Comparison of ENCODE assay signal across 8 cellular contexts in the genomic region with DNA sequence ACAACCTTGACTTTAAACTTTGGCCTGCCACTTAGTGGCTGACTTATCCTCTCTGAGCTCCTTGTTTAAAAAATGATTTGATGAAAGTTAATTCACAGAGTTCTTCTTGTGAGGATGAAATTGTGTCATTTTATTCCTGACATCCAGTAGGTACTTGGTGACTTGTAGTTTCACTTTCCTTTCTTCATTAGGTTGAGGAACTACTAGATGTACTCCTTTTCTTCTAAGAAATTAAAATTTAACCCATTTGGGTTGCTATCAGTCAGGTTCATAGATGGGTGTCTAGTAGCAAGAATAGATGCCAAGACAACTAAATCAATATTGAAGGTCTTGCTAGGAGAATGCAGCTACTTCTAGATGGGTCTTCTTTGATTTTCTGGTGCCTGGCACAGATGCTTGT. TPM values are rescaled to one million over a fixed set of nuclear protein-coding genes. Genes with fewer than 3 reads are reported as not detected.
A peak's percentile ranks its signal among the peaks of the same experiment; 100 is the strongest.
DNase-seq lines count a peak whose midpoint lies in the region; ATAC-seq and TF ChIP-seq lines count a peak whose summit lies in the region.

No MANE protein-coding gene starts in this region.

- H3K27ac Mint-ChIP-seq in activated CD8-positive, alpha-beta T cell treated with anti-CD3 and anti-CD28 coated beads, Interleukin-2, amount 10 ng/mL, durations not matched to agents 7 days and 5 days = peak overlapping the region; percentile 80
- no peak overlapping the region for H3K27ac Mint-ChIP-seq in GM23338

- H3K4me1 ChIP-seq in psoas muscle (peaks cover 88% of the 10 kb centered on the region), GM23338 (ENCODE audit: insufficient read depth) (peaks cover 15% of the 10 kb centered on the region)

- no peaks in the 10 kb centered on the region for H3K9me3 ChIP-seq in psoas muscle

- H3K9me2 ChIP-seq in GM23338 (ENCODE audit: insufficient read depth) = no peaks in the 10 kb centered on the region

- peaks cover 35% of the 10 kb centered on the region for H3K4me1 Mint-ChIP-seq in activated CD8-positive, alpha-beta T cell treated with anti-CD3 and anti-CD28 coated beads, Interleukin-2, amount 10 ng/mL, durations not matched to agents 7 days and 5 days (ENCODE audit: low read depth)
- H3K4me1 Mint-ChIP-seq in GM23338 = peaks cover 29% of the 10 kb centered on the region

- ATAC-seq in GM19025 (IDR thresholded peaks at IDR 0.05; ENCODE audit: low read depth, unreplicated experiment) (peak; percentile 10), HG02970 (IDR thresholded peaks at IDR 0.05; ENCODE audit: low FRiP score, unreplicated experiment) (peak; percentile 38), psoas muscle (no peak), GM23338 (no peak)
- no peak for ATAC-seq in activated CD8-positive, alpha-beta T cell treated with anti-CD3 and anti-CD28 coated beads, Interleukin-2, amount 10 ng/mL, durations not matched to agents 7 days and 5 days

- H3K9me3 Mint-ChIP-seq in activated CD8-positive, alpha-beta T cell treated with anti-CD3 and anti-CD28 coated beads, Interleukin-2, amount 10 ng/mL, durations not matched to agents 7 days and 5 days (ENCODE audit: insufficient read depth) = no peaks in the 10 kb centered on the region
- H3K9me3 Mint-ChIP-seq in GM23338 = no peaks in the 10 kb centered on the region

- H3K27me3 Mint-ChIP-seq in activated CD8-positive, alpha-beta T cell treated with anti-CD3 and anti-CD28 coated beads, Interleukin-2, amount 10 ng/mL, durations not matched to agents 7 days and 5 days (ENCODE audit: low read depth) = no peaks in the 10 kb centered on the region
- peaks cover 2% of the 10 kb centered on the region for H3K27me3 Mint-ChIP-seq in GM23338 (ENCODE audit: insufficient read depth, low read depth, poor library complexity)

- no peak overlapping the region for H3K4me2 ChIP-seq in GM23338

- H3K36me3 ChIP-seq in psoas muscle (ENCODE audit: insufficient read depth in 1 of 2, low read depth in 1 of 2) (peaks cover 0 to 9% of the 10 kb centered on the region in 2 donors), GM23338 (ENCODE audit: insufficient read depth) (no peaks in the 10 kb centered on the region)

- CTCF ChIA-PET in activated CD8-positive, alpha-beta T cell treated with anti-CD3 and anti-CD28 coated beads, Interleukin-2, amount 10 ng/mL, durations not matched to agents 7 days and 5 days (lab: Charles Lee) = interaction anchor here (1.0 to 1.2 kb wide), 3 partner anchors 49 to 236 kb away, joined by 3 to 7 read pairs (median 3); no protein-coding TSS in a partner anchor

- no peaks in the 10 kb centered on the region for H3F3A ChIP-seq in GM23338 (replicated peaks; ENCODE audit: low read depth)

- no peaks in the 10 kb centered on the region for H3K36me3 Mint-ChIP-seq in activated CD8-positive, alpha-beta T cell treated with anti-CD3 and anti-CD28 coated beads, Interleukin-2, amount 10 ng/mL, durations not matched to agents 7 days and 5 days (ENCODE audit: low read depth)
- H3K36me3 Mint-ChIP-seq in GM23338 (ENCODE audit: low read depth) = peaks cover 11% of the 10 kb centered on the region

- POLR2A ChIA-PET in activated CD8-positive, alpha-beta T cell treated with anti-CD3 and anti-CD28 coated beads, Interleukin-2, amount 10 ng/mL, durations not matched to agents 7 days and 5 days (lab: Charles Lee) = interaction anchor here (0.9 to 8.7 kb wide), 4 partner anchors 18 to 46 kb away, joined by 3 to 136 read pairs (median 4); a partner anchor contains a TSS

- H3K27me3 ChIP-seq in psoas muscle (ENCODE audit: insufficient read depth in 3 of 3, low read length in 2 of 3) (no peaks in the 10 kb centered on the region), GM23338 (ENCODE audit: insufficient read depth) (no peaks in the 10 kb centered on the region)

- no peak for DNase-seq in activated CD8-positive, alpha-beta T cell treated with anti-CD3 and anti-CD28 coated beads, Interleukin-2, amount 10 ng/mL, durations not matched to agents 7 days and 5 days
- DNase-seq in psoas muscle (no peak), DMS79 treated with DMSO at 0.1 percent for 48 hours (lab: John Stamatoyannopoulos, UW) (no peak), GM23338 (ENCODE audit: low spot score) (no peak), mesenteric fat pad (ENCODE audit: low spot score) (no peak)
- DNase-seq in activated CD4-positive, alpha-beta T cell treated with anti-CD3 and anti-CD28 coated beads for 1 hour = no peak

- H3K27ac ChIP-seq in psoas muscle = peak overlapping the region; percentile 94
- H3K27ac ChIP-seq in GM23338 (ENCODE audit: low read depth) = no peak overlapping the region

- H3K79me2 ChIP-seq in GM23338 (replicated peaks; ENCODE audit: insufficient read depth) = peaks cover 89% of the 10 kb centered on the region

- no peak for TF ChIP-seq CTCF in psoas muscle (IDR thresholded peaks at IDR 0.05)
- no peak for TF ChIP-seq CTCF in GM23338 (conservative IDR thresholded peaks at IDR 0.05; ENCODE audit: low read depth in 2 of 2)

- H2AFZ ChIP-seq in GM23338 = no peak overlapping the region

- intact Hi-C loops in psoas muscle (cut with DNase I) = no loop called here

- peaks cover 16% of the 10 kb centered on the region for H4K20me1 ChIP-seq in GM23338 (replicated peaks; ENCODE audit: insufficient read depth)

- peak overlapping the region; percentile 55 for H3K4me3 ChIP-seq in psoas muscle
- H3K4me3 ChIP-seq in GM23338 = no peak overlapping the region

- peak overlapping the region; percentile 71 for H3K4me3 Mint-ChIP-seq in activated CD8-positive, alpha-beta T cell treated with anti-CD3 and anti-CD28 coated beads, Interleukin-2, amount 10 ng/mL, durations not matched to agents 7 days and 5 days
- no peak overlapping the region for H3K4me3 Mint-ChIP-seq in GM23338

TF ChIP-seq in GM23338, 12 proteins besides CTCF, POLR2A, EP300 and RAD21 (continues in another document):
- TF ChIP-seq STAT1 (IDR thresholded peaks at IDR 0.05; ENCODE audit: unreplicated experiment) = no peak
- TF ChIP-seq POLR2AphosphoS5 (IDR thresholded peaks at IDR 0.05; ENCODE audit: low read depth) = no peak
- TF ChIP-seq ZNF331 (CRISPR knock-in tag; IDR thresholded peaks at IDR 0.05; ENCODE audit: low read depth) = no peak
- TF ChIP-seq, protein P1, sequence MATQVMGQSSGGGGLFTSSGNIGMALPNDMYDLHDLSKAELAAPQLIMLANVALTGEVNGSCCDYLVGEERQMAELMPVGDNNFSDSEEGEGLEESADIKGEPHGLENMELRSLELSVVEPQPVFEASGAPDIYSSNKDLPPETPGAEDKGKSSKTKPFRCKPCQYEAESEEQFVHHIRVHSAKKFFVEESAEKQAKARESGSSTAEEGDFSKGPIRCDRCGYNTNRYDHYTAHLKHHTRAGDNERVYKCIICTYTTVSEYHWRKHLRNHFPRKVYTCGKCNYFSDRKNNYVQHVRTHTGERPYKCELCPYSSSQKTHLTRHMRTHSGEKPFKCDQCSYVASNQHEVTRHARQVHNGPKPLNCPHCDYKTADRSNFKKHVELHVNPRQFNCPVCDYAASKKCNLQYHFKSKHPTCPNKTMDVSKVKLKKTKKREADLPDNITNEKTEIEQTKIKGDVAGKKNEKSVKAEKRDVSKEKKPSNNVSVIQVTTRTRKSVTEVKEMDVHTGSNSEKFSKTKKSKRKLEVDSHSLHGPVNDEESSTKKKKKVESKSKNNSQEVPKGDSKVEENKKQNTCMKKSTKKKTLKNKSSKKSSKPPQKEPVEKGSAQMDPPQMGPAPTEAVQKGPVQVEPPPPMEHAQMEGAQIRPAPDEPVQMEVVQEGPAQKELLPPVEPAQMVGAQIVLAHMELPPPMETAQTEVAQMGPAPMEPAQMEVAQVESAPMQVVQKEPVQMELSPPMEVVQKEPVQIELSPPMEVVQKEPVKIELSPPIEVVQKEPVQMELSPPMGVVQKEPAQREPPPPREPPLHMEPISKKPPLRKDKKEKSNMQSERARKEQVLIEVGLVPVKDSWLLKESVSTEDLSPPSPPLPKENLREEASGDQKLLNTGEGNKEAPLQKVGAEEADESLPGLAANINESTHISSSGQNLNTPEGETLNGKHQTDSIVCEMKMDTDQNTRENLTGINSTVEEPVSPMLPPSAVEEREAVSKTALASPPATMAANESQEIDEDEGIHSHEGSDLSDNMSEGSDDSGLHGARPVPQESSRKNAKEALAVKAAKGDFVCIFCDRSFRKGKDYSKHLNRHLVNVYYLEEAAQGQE (IDR thresholded peaks at IDR 0.05; ENCODE audit: unreplicated experiment) = no peak
- TF ChIP-seq, protein P2, sequence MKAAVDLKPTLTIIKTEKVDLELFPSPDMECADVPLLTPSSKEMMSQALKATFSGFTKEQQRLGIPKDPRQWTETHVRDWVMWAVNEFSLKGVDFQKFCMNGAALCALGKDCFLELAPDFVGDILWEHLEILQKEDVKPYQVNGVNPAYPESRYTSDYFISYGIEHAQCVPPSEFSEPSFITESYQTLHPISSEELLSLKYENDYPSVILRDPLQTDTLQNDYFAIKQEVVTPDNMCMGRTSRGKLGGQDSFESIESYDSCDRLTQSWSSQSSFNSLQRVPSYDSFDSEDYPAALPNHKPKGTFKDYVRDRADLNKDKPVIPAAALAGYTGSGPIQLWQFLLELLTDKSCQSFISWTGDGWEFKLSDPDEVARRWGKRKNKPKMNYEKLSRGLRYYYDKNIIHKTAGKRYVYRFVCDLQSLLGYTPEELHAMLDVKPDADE (IDR thresholded peaks at IDR 0.05) = no peak
- no peak for TF ChIP-seq JUNB (IDR thresholded peaks at IDR 0.05; ENCODE audit: unreplicated experiment)
- no peak for TF ChIP-seq EZH2phosphoT487 (IDR thresholded peaks at IDR 0.05; ENCODE audit: unreplicated experiment)

RNA-seq across cellular contexts. Expression of a gene that starts 5.2 kb away (rescaled TPM):
- 1 to 10 TPM; 2.6 to 3.0 TPM for total RNA-seq in activated CD8-positive, alpha-beta T cell treated with anti-CD3 and anti-CD28 coated beads, Interleukin-2, amount 10 ng/mL, durations not matched to agents 7 days and 5 days
- total RNA-seq in psoas muscle (10 to 100 TPM; 31.7 to 79.6 (median 44.8) TPM), mesenteric fat pad (19.4 TPM)
- polyA plus RNA-seq in psoas muscle (10 to 100 TPM in 2 of 3 donors, 1 to 10 TPM in 1; 4.9 to 26.1 (median 13.7) TPM), GM23338 (2016; fragmentation: Nextera tagmentation; extraction: Ambion mirVana) (4.6 and 6.6 TPM in 2 replicates)
- 18.6 and 20.7 TPM in 2 replicates for total RNA-seq in GM23338 (2014; rRNA removed; shearing (Covaris generic))

RNA-seq across cellular contexts. Expression of a gene that starts 33.4 kb away (rescaled TPM):
- 1,000 to 10,000 TPM; 1,496 to 1,569 TPM for total RNA-seq in activated CD8-positive, alpha-beta T cell treated with anti-CD3 and anti-CD28 coated beads, Interleukin-2, amount 10 ng/mL, durations not matched to agents 7 days and 5 days
- total RNA-seq in psoas muscle (1,000 to 10,000 TPM; 1,021 to 1,350 (median 1,156) TPM), mesenteric fat pad (1,360 TPM)
- polyA plus RNA-seq in psoas muscle (1,000 to 10,000 TPM; 1,831 to 2,855 (median 2,304) TPM), GM23338 (2016; fragmentation: Nextera tagmentation; extraction: Ambion mirVana) (3,117 and 3,223 TPM in 2 replicates)
- total RNA-seq in GM23338 (2014; rRNA removed; shearing (Covaris generic)) = 2,713 and 2,868 TPM in 2 replicates

RNA-seq across cellular contexts. Expression of a gene that starts 33.5 kb away (rescaled TPM):
- total RNA-seq in activated CD8-positive, alpha-beta T cell treated with anti-CD3 and anti-CD28 coated beads, Interleukin-2, amount 10 ng/mL, durations not matched to agents 7 days and 5 days = 1 to 10 TPM; 2.2 to 3.1 TPM
- total RNA-seq in psoas muscle (10 to 100 TPM; 19.8 to 30.7 (median 21.3) TPM), mesenteric fat pad (15.7 TPM)
- polyA plus RNA-seq in psoas muscle (10 to 100 TPM; 19.5 to 52.4 (median 24.7) TPM), GM23338 (2016; fragmentation: Nextera tagmentation; extraction: Ambion mirVana) (5.9 and 9.2 TPM in 2 replicates)
- 7.6 and 9.7 TPM in 2 replicates for total RNA-seq in GM23338 (2014; rRNA removed; shearing (Covaris generic))

Comparison
In these comparisons a context has a peak if more than half of its experiments do, and no peak if none do; other contexts are left out.
1. ATAC-seq: peak in GM19025 (single experiment) and HG02970 (single experiment); none in activated CD8-positive, alpha-beta T cell treated with anti-CD3 and anti-CD28 coated beads, Interleukin-2, amount 10 ng/mL, durations not matched to agents 7 days and 5 days (single experiment), psoas muscle (0 of 4) and GM23338 (single experiment).